ENCODE assay signal across 8 cellular contexts in the genomic region with DNA sequence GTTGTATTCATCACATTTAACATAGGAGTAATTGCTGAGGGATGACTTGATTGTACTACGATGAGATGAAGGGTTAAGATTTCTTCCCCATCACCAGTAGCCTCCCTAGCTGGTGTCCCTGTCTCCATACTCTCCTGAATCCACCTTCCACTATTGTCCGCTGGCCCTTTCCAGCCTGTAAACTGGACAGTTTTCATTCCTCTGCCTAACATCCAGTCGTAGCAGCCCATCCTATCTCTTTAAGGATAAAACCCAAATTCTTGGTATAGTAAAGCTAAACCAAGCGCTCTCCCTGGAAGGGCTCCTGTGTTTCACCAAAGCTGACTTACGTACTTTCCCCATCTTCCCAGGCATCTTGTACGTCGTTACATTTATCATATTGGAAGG. TPM values are rescaled to one million over a fixed set of nuclear protein-coding genes. Genes with fewer than 3 reads are reported as not detected.
DNase-seq lines count a peak whose midpoint lies in the region; ATAC-seq and TF ChIP-seq lines count a peak whose summit lies in the region.

No MANE protein-coding gene starts in this region.

- no peaks in the 10 kb centered on the region for H3K4me1 ChIP-seq in colonic mucosa

- POLR2A ChIA-PET in BJ (lab: Charles Lee): interaction anchor here (0.5 kb wide), 1 partner anchor 212 kb away, joined by 6 read pairs; no protein-coding TSS in a partner anchor

- peaks cover 32% of the 10 kb centered on the region for H3K4me1 Mint-ChIP-seq in memory B cell
- peaks cover 36% of the 10 kb centered on the region for H3K4me1 Mint-ChIP-seq in type B pancreatic cell (ENCODE audit: unreplicated experiment)

- DNase-seq in BJ (ENCODE audit: low read depth) (no peak), GM13977 (ENCODE audit: low spot score) (peak; percentile 21), colonic mucosa (peak; percentile 42), memory B cell (ENCODE audit: low spot score in 2 of 2) (no peak), type B pancreatic cell (ENCODE audit: extremely low spot score, unreplicated experiment) (no peak), posterior cingulate gyrus (no peak)

- no peak for TF ChIP-seq CTCF in BJ (IDR thresholded peaks at IDR 0.05; ENCODE audit: insufficient read depth, low read depth, low read length)
- no peak for TF ChIP-seq CTCF in GM13977 (IDR thresholded peaks at IDR 0.05; ENCODE audit: extremely low read depth, insufficient read depth, missing control alignments)
- TF ChIP-seq CTCF in colonic mucosa (IDR thresholded peaks at IDR 0.05): no peak
- TF ChIP-seq CTCF in type B pancreatic cell (conservative IDR thresholded peaks at IDR 0.05): no peak

- no peak for ATAC-seq in memory B cell (ENCODE audit: low read depth)
- no peak for ATAC-seq in activated CD4-positive, CD25-positive, alpha-beta regulatory T cell treated with anti-CD3 and anti-CD28 coated beads, Interleukin-2, amount 50 U/mL, for 24 hours

- H3K27ac Mint-ChIP-seq in memory B cell (peak overlapping the region; percentile 98), type B pancreatic cell (peak overlapping the region; percentile 100)

- intact Hi-C loops in colonic mucosa (cut with DNase I) (loop anchor here (10.0 kb wide), 1 partner anchor 139 kb away; no protein-coding TSS in a partner anchor), posterior cingulate gyrus (cut with DNase I) (loop anchor here (10.0 kb wide), 1 partner anchor 181 kb away; the partner anchor contains the start of gene DESI2)

- H3K36me3 Mint-ChIP-seq in memory B cell (peaks cover 13% of the 10 kb centered on the region), type B pancreatic cell (peaks cover 27% of the 10 kb centered on the region)

- H3K9ac ChIP-seq in colonic mucosa (ENCODE audit: low read depth in 2 of 2, low read length in 2 of 2): peak overlapping the region; percentile 82 to 98

- H3K27me3 Mint-ChIP-seq in memory B cell (no peaks in the 10 kb centered on the region), type B pancreatic cell (no peaks in the 10 kb centered on the region)

- H3K4me3 Mint-ChIP-seq in memory B cell (peak overlapping the region; percentile 92), type B pancreatic cell (peak overlapping the region; percentile 93)

- in situ Hi-C loops in GM13977 (cut with MboI; ENCODE audit: low pct_unique_long_range_greater_than_20kb, low sequenced_read_pairs, unreplicated experiment): no loop called here

- H3K9me3 Mint-ChIP-seq in memory B cell (peaks cover 1% of the 10 kb centered on the region), type B pancreatic cell (no peaks in the 10 kb centered on the region)

- H3K4me3 ChIP-seq in BJ (ENCODE audit: low read depth, low read length) (peak overlapping the region; percentile 81), colonic mucosa (peak overlapping the region; percentile 46)

- no peaks in the 10 kb centered on the region for H3K9me3 ChIP-seq in colonic mucosa

- H3K36me3 ChIP-seq in BJ (ENCODE audit: control insufficient read depth, insufficient read depth, low read length): 0 out of 2 replicates have a peak, but pooled peaks cover 1% of the 10 kb centered on the region
- H3K36me3 ChIP-seq in colonic mucosa: no peaks in the 10 kb centered on the region

- peak overlapping the region; percentile 99 for H3K27ac ChIP-seq in colonic mucosa

- CTCF ChIA-PET in BJ (lab: Yijun Ruan, JAX): interaction anchor here (1.2 to 1.4 kb wide), 3 partner anchors 183 to 233 kb away, joined by 3 to 5 read pairs (median 4); no protein-coding TSS in a partner anchor

- H3K27me3 ChIP-seq in BJ (ENCODE audit: control insufficient read depth, insufficient read depth, low read length) (no peaks in the 10 kb centered on the region), colonic mucosa (no peaks in the 10 kb centered on the region)

TF ChIP-seq in PFSK-1, 5 proteins besides CTCF, POLR2A, EP300 and RAD21:
- peak; percentile 76; the same call in 1 of the 2 replicates for TF ChIP-seq POLR2AphosphoS5 (IDR thresholded peaks at IDR 0.05; ENCODE audit: low read depth, low read length)
- no peak for TF ChIP-seq TAF1 (IDR thresholded peaks at IDR 0.05; ENCODE audit: borderline replicate concordance, insufficient read depth, low read length)
TF ChIP-seq in PFSK-1: peak in this region for 1.

RNA-seq across cellular contexts. Expression of gene COX20, which starts 0.7 kb away (rescaled TPM):
- polyA plus RNA-seq in BJ (2011; rRNA removed): 12.1 and 25.7 TPM in 2 replicates
- 3.3 and 3.5 TPM in 2 replicates for polyA minus RNA-seq in BJ (2011; rRNA and poly(A)+ RNA removed)
- polyA plus RNA-seq in PFSK-1 (2012; ENCODE audit: insufficient read length, low read depth): 14.2 TPM
- 10 to 100 TPM; 26.1 to 31.5 TPM for total RNA-seq in colonic mucosa
- 22.7 TPM in 2 replicates for total RNA-seq in type B pancreatic cell (ENCODE audit: low replicate concordance)

RNA-seq across cellular contexts. Expression of gene HNRNPU, which starts 28.2 kb away (rescaled TPM):
- polyA plus RNA-seq in BJ (2011; rRNA removed): 72.8 and 156 TPM in 2 replicates
- 146 and 152 TPM in 2 replicates for polyA minus RNA-seq in BJ (2011; rRNA and poly(A)+ RNA removed)
- polyA plus RNA-seq in PFSK-1 (2012; ENCODE audit: insufficient read length, low read depth): 233 TPM
- 100 to 1,000 TPM; 218 to 370 TPM for total RNA-seq in colonic mucosa
- 328 and 485 TPM in 2 replicates for total RNA-seq in type B pancreatic cell (ENCODE audit: low replicate concordance)

Comparison
In these comparisons a context has a peak if more than half of its experiments do, and no peak if none do; other contexts are left out.
1. DNase-seq: peak in GM13977 (single experiment) and colonic mucosa (single experiment); none in BJ (single experiment), memory B cell (0 of 2), type B pancreatic cell (single experiment) and posterior cingulate gyrus (0 of 10).